8 cellular contexts compared by ENCODE assay signal in genomic region chr10:114634607-114634974, GRCh38. TPM values are rescaled to one million over a fixed set of nuclear protein-coding genes. Genes with fewer than 3 reads are reported as not detected.
DNase-seq lines count a peak whose midpoint lies in the region; ATAC-seq and TF ChIP-seq lines count a peak whose summit lies in the region.

No MANE protein-coding gene starts in this region.

- H3K27ac ChIP-seq in skeletal muscle tissue (ENCODE audit: low read depth, low read length): peak overlapping the region; percentile 73

- H3K9ac ChIP-seq in skeletal muscle tissue (ENCODE audit: low read depth in 1 of 3, low read length in 3 of 3): no peak overlapping the region

- H3K9me3 ChIP-seq in skeletal muscle tissue (ENCODE audit: control insufficient read depth in 3 of 3, low read length in 3 of 3): no peaks in the 10 kb centered on the region

- H3K36me3 ChIP-seq in skeletal muscle tissue (ENCODE audit: control insufficient read depth in 3 of 3, insufficient read depth in 3 of 3, low read length in 3 of 3): no peaks in the 10 kb centered on the region

- POLR2A ChIA-PET in HEK293T (lab: Yijun Ruan, JAX): interaction anchor here (0.7 to 2.3 kb wide), 3 partner anchors 18 to 1616 kb away, joined by 3 to 6 read pairs (median 3); no protein-coding TSS in a partner anchor

- DNase-seq in HEK293T (ENCODE audit: extremely low spot score) (peak; percentile 62), amygdala (lab: John Stamatoyannopoulos, UW) (peak in 33 of 56 donors; percentile 7 to 73 (median 32)), hepatic stellate cell (ENCODE audit: low spot score) (peak; percentile 86), SKM-1 (lab: John Stamatoyannopoulos, UW; ENCODE audit: unreplicated experiment) (no peak), NCI-H524 treated with DMSO at 0.1 percent for 48 hours (lab: John Stamatoyannopoulos, UW) (no peak)

- CTCF ChIA-PET in HEK293T (lab: Yijun Ruan, JAX): no interaction called here

- peaks cover 33 to 40% (median 35%) of the 10 kb centered on the region in 3 donors for H3K4me1 ChIP-seq in skeletal muscle tissue (ENCODE audit: control insufficient read depth in 3 of 3, insufficient read depth in 3 of 3, low read length in 3 of 3)

- ATAC-seq in HG02884 (IDR thresholded peaks at IDR 0.05; ENCODE audit: unreplicated experiment) (no peak), GM19455 (IDR thresholded peaks at IDR 0.05; ENCODE audit: unreplicated experiment) (no peak)

- H3K27me3 ChIP-seq in skeletal muscle tissue (ENCODE audit: control insufficient read depth in 3 of 3, insufficient read depth in 3 of 3, low read length in 3 of 3): peaks cover 0 to 9% (median 6%) of the 10 kb centered on the region in 3 donors

- H3K4me3 ChIP-seq in skeletal muscle tissue (ENCODE audit: low read length in 3 of 3): no peak overlapping the region

TF ChIP-seq in HEK293T, 16 proteins besides CTCF, POLR2A, EP300 and RAD21:
- TF ChIP-seq LEF1 (IDR thresholded peaks at IDR 0.05; ENCODE audit: borderline replicate concordance) (no peak), SP1 (IDR thresholded peaks at IDR 0.05) (no peak), BHLHE40 (IDR thresholded peaks at IDR 0.05; ENCODE audit: borderline replicate concordance) (no peak)
- TF ChIP-seq, protein P1, sequence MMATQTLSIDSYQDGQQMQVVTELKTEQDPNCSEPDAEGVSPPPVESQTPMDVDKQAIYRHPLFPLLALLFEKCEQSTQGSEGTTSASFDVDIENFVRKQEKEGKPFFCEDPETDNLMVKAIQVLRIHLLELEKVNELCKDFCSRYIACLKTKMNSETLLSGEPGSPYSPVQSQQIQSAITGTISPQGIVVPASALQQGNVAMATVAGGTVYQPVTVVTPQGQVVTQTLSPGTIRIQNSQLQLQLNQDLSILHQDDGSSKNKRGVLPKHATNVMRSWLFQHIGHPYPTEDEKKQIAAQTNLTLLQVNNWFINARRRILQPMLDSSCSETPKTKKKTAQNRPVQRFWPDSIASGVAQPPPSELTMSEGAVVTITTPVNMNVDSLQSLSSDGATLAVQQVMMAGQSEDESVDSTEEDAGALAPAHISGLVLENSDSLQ (IDR thresholded peaks at IDR 0.05): peak; percentile 83

RNA-seq across cellular contexts. Expression of gene ABLIM1, which starts 23.5 kb away (rescaled TPM):
- 34.4 TPM for total RNA-seq in skeletal muscle tissue

Comparison
In these comparisons a context has a peak if more than half of its experiments do, and no peak if none do; other contexts are left out.
1. DNase-seq: peak in HEK293T (single experiment), amygdala (33 of 56) and hepatic stellate cell (single experiment); none in SKM-1 (single experiment) and NCI-H524 treated with DMSO at 0.1 percent for 48 hours (single experiment).